ENCODE assay signal across 7 cellular contexts in genomic region chr6:45923831-45924391, GRCh38.
DNase-seq lines count a peak whose midpoint lies in the region; ATAC-seq and TF ChIP-seq lines count a peak whose summit lies in the region.

No MANE protein-coding gene starts in this region.

- H3K4me1 ChIP-seq in BE2C, result no peaks in the 10 kb centered on the region

- no peak for TF ChIP-seq CTCF in BE2C (IDR thresholded peaks at IDR 0.05; ENCODE audit: low read depth, low read length)

- no peak overlapping the region for H3K4me3 ChIP-seq in BE2C (ENCODE audit: low read depth, low read length)

- no peaks in the 10 kb centered on the region for H3K27me3 ChIP-seq in BE2C

- H3K36me3 ChIP-seq in BE2C, result no peaks in the 10 kb centered on the region

- ATAC-seq in GM19043 (IDR thresholded peaks at IDR 0.05; ENCODE audit: low read depth, unreplicated experiment) (peak; percentile 58), HG02981 (IDR thresholded peaks at IDR 0.05; ENCODE audit: unreplicated experiment) (peak; percentile 43)

- H3K9me3 ChIP-seq in BE2C, result no peaks in the 10 kb centered on the region

- DNase-seq in activated naive CD4-positive, alpha-beta T cell treated with anti-CD3 and anti-CD28 coated beads, Interleukin-2, amount 50 U/mL, for 16 hours, result peak; percentile 28
- peak; percentile 71 for DNase-seq in stimulated activated CD4-positive, alpha-beta T cell treated with anti-CD3 and anti-CD28 coated beads, Interleukin-4, amount 100 ng/mL, for 24 hours
- DNase-seq in BE2C, result no peak
- no peak for DNase-seq in NCI-H1417 (lab: John Stamatoyannopoulos, UW)
- DNase-seq in RKO (ENCODE audit: low spot score), result no peak

Comparison
In these comparisons a context has a peak if more than half of its experiments do, and no peak if none do; other contexts are left out.
1. DNase-seq: peak in activated naive CD4-positive, alpha-beta T cell treated with anti-CD3 and anti-CD28 coated beads, Interleukin-2, amount 50 U/mL, for 16 hours (single experiment) and stimulated activated CD4-positive, alpha-beta T cell treated with anti-CD3 and anti-CD28 coated beads, Interleukin-4, amount 100 ng/mL, for 24 hours (single experiment); none in BE2C (single experiment), NCI-H1417 (0 of 3) and RKO (single experiment).